In genomic region chr15:92097473-92098178, GRCh38 we compare ENCODE assay signal across 8 cellular contexts.
DNase-seq lines count a peak whose midpoint lies in the region; ATAC-seq and TF ChIP-seq lines count a peak whose summit lies in the region.

No MANE protein-coding gene starts in this region.

- peak; percentile 57 for ATAC-seq in HG03354 (IDR thresholded peaks at IDR 0.05; ENCODE audit: poor library complexity, severe bottlenecking, unreplicated experiment)

- H3K27ac ChIP-seq in OCI-LY3 (ENCODE audit: low read length) (no peak overlapping the region), parathyroid adenoma (no peak overlapping the region)

- no peak overlapping the region for H3K4me3 ChIP-seq in OCI-LY3 (ENCODE audit: low read length)
- no peak overlapping the region for H3K4me3 ChIP-seq in parathyroid adenoma (ENCODE audit: low read depth, low read length)

- peak; percentile 95 for TF ChIP-seq CTCF in OCI-LY3 (IDR thresholded peaks at IDR 0.05; ENCODE audit: low read depth, low read length)
- TF ChIP-seq CTCF in parathyroid adenoma (IDR thresholded peaks at IDR 0.05) = peak; percentile 54

- H3K9ac ChIP-seq in OCI-LY3 (ENCODE audit: low read length) (no peak overlapping the region), parathyroid adenoma (no peak overlapping the region)

- H3K27me3 ChIP-seq in OCI-LY3 (ENCODE audit: low read depth, low read length) (peaks cover 3% of the 10 kb centered on the region; the same call in 1 of the 2 replicates), parathyroid adenoma (ENCODE audit: control insufficient read depth, insufficient read depth, low read length) (no peaks in the 10 kb centered on the region)

- H3K36me3 ChIP-seq in OCI-LY3 (replicated peaks; ENCODE audit: low read depth, low read length) (no peaks in the 10 kb centered on the region), parathyroid adenoma (ENCODE audit: control insufficient read depth, insufficient read depth, low read length) (no peaks in the 10 kb centered on the region)

- no peaks in the 10 kb centered on the region for H4K20me1 ChIP-seq in OCI-LY3 (ENCODE audit: insufficient read depth, low read length)

- H3K79me2 ChIP-seq in OCI-LY3 (ENCODE audit: low read length) (no peaks in the 10 kb centered on the region), parathyroid adenoma (no peaks in the 10 kb centered on the region)

- H2AFZ ChIP-seq in OCI-LY3 (ENCODE audit: low read depth, low read length) = peak overlapping the region; percentile 36; the same call in 1 of the 2 replicates
- H2AFZ ChIP-seq in parathyroid adenoma = peak overlapping the region; percentile 22

- H3K4me2 ChIP-seq in OCI-LY3 (ENCODE audit: low read length) = peak overlapping the region; percentile 56
- no peak overlapping the region for H3K4me2 ChIP-seq in parathyroid adenoma (ENCODE audit: low read length)

- H3K9me3 ChIP-seq in OCI-LY3 (ENCODE audit: insufficient read depth, low read length) (no peaks in the 10 kb centered on the region), parathyroid adenoma (ENCODE audit: control insufficient read depth, low read length) (no peaks in the 10 kb centered on the region)

- peak; percentile 56 for DNase-seq in CD1c-positive myeloid dendritic cell (ENCODE audit: extremely low spot score)
- DNase-seq in GM19238 (ENCODE audit: insufficient read length, low spot score) = peak; percentile 44
- peak; percentile 76 for DNase-seq in activated effector memory CD4-positive, alpha-beta T cell treated with anti-CD3 and anti-CD28 coated beads, Interleukin-2, amount 50 U/mL, for 16 hours
- peak; percentile 55 for DNase-seq in germinal center (ENCODE audit: low spot score)
- no peak for DNase-seq in NCI-H1930 (lab: John Stamatoyannopoulos, UW)

- H3K4me1 ChIP-seq in OCI-LY3 (ENCODE audit: low read length) = peaks cover 47% of the 10 kb centered on the region
- H3K4me1 ChIP-seq in parathyroid adenoma = peaks cover 3% of the 10 kb centered on the region

Comparison
In these comparisons a context has a peak if more than half of its experiments do, and no peak if none do; other contexts are left out.
1. DNase-seq: peak in CD1c-positive myeloid dendritic cell (single experiment), GM19238 (single experiment), activated effector memory CD4-positive, alpha-beta T cell treated with anti-CD3 and anti-CD28 coated beads, Interleukin-2, amount 50 U/mL, for 16 hours (single experiment) and germinal center (single experiment); none in NCI-H1930 (0 of 2).